14 cellular contexts compared by ENCODE assay signal in genomic region chr17:63633742-63634141, GRCh38. TPM values are rescaled to one million over a fixed set of nuclear protein-coding genes. Genes with fewer than 3 reads are reported as not detected.
DNase-seq lines count a peak whose midpoint lies in the region; TF ChIP-seq lines count a peak whose summit lies in the region.
"Had no signal": no experiment of that assay in that cellular context is flagged by ENCODE, and none has a peak within 500 bp of the region (broad histone marks: within the 10 kb centered on the region; RNA-seq: fewer than 3 reads in every experiment).

No MANE protein-coding gene starts in this region.

- no peak overlapping the region for H3K4me3 ChIP-seq in BLaER1
- H3K4me3 ChIP-seq in HUES64 (ENCODE audit: low read length): no peak overlapping the region
- H3K4me3 ChIP-seq in iPS-20b (ENCODE audit: low read length): 0 out of 2 replicates have a peak overlapping the region, but pooled peaks have one; percentile 1
- H3K4me3 ChIP-seq in neutrophil (ENCODE audit: low read depth in 1 of 2, low read length in 1 of 2): no peak overlapping the region
- H3K4me3 ChIP-seq: vagina had no signal

- TF ChIP-seq CTCF in neutrophil (IDR thresholded peaks at IDR 0.05): no peak

- H3K36me3 ChIP-seq in BLaER1: peaks cover 70% of the 10 kb centered on the region
- H3K36me3 ChIP-seq in HUES64 (ENCODE audit: insufficient read depth, low read length): peaks cover 27% of the 10 kb centered on the region
- H3K36me3 ChIP-seq in iPS-20b (ENCODE audit: insufficient read depth, low read depth, low read length): peaks cover 24% of the 10 kb centered on the region
- peaks cover 74% of the 10 kb centered on the region for H3K36me3 ChIP-seq in neutrophil

- H3K4me1 ChIP-seq in BLaER1 (peaks cover 18% of the 10 kb centered on the region), HUES64 (ENCODE audit: insufficient read depth, low read length) (peaks cover 42% of the 10 kb centered on the region), iPS-20b (ENCODE audit: insufficient read depth, low read length) (peaks cover 14% of the 10 kb centered on the region), neutrophil (ENCODE audit: control insufficient read depth in 1 of 2, insufficient read depth in 1 of 2, low read depth in 1 of 2, low read length in 1 of 2) (peaks cover 33 to 40% of the 10 kb centered on the region in 2 experiments)

- DNase-seq in NCI-H1436 (lab: John Stamatoyannopoulos, UW) (no peak), NCI-H2107 treated with DMSO at 0.1 percent for 48 hours (lab: John Stamatoyannopoulos, UW; ENCODE audit: unreplicated experiment) (no peak), OCI-M2 (lab: John Stamatoyannopoulos, UW; ENCODE audit: unreplicated experiment) (no peak), NCI-H446 treated with DMSO at 0.1 percent for 48 hours (lab: John Stamatoyannopoulos, UW) (no peak)
- DNase-seq: activated CD4-positive, alpha-beta T cell treated with anti-CD3 and anti-CD28 coated beads, Interleukin-2, amount 50 U/mL, for 1 hour; HCEC 1CT; NCI-H2081; NCI-H524 treated with DMSO at 0.1 percent for 48 hours; stimulated activated naive B cell treated with anti-CD40 and anti-IgM and Interleukin-4, amounts not matched to agents 10 μg/mL and 1 μg/mL and 100 μg/mL, for 72 hours had no signal

- H3K9me3 ChIP-seq in BLaER1 (no peaks in the 10 kb centered on the region), HUES64 (ENCODE audit: insufficient read depth, low read depth, low read length) (no peaks in the 10 kb centered on the region), iPS-20b (ENCODE audit: insufficient read depth, low read depth, low read length) (no peaks in the 10 kb centered on the region), neutrophil (no peaks in the 10 kb centered on the region)
- H3K9me3 ChIP-seq: vagina had no signal

- peak overlapping the region; percentile 19; the same call in 1 of the 2 replicates for H3K27ac ChIP-seq in BLaER1
- H3K27ac ChIP-seq in HUES64 (ENCODE audit: low read depth, low read length): peak overlapping the region; percentile 50; the same call in 1 of the 2 replicates
- peak overlapping the region; percentile 25 for H3K27ac ChIP-seq in iPS-20b (ENCODE audit: low read length)
- H3K27ac ChIP-seq in neutrophil: peak overlapping the region; percentile 83
- H3K27ac ChIP-seq: vagina had no signal

- no peaks in the 10 kb centered on the region for H3K27me3 ChIP-seq in BLaER1
- H3K27me3 ChIP-seq in HUES64 (ENCODE audit: insufficient read depth, low read length): no peaks in the 10 kb centered on the region
- no peaks in the 10 kb centered on the region for H3K27me3 ChIP-seq in iPS-20b (ENCODE audit: insufficient read depth, low read length)
- H3K27me3 ChIP-seq in neutrophil: no peaks in the 10 kb centered on the region
- H3K27me3 ChIP-seq: vagina had no signal

- 0 out of 2 replicates have a peak overlapping the region, but pooled peaks have one; percentile 8 for H3K9ac ChIP-seq in BLaER1
- peak overlapping the region; percentile 8; the same call in 1 of the 2 replicates for H3K9ac ChIP-seq in HUES64 (ENCODE audit: low read depth, low read length)
- H3K9ac ChIP-seq in iPS-20b (ENCODE audit: low read depth, low read length): peak overlapping the region; percentile 44; the same call in 1 of the 2 replicates

- peaks cover 67% of the 10 kb centered on the region for H4K20me1 ChIP-seq in BLaER1

- H3K4me2 ChIP-seq in BLaER1: peak overlapping the region; percentile 54

RNA-seq across cellular contexts. Expression of gene MAP3K3, which starts 11.5 kb away (rescaled TPM):
- polyA plus RNA-seq in HUES64 (2013, experiment 1 of 2): 15.4 TPM
- 16.2 TPM for polyA plus RNA-seq in HUES64 (2013, experiment 2 of 2)

RNA-seq across cellular contexts. Expression of gene TACO1, which starts 33.0 kb away (rescaled TPM):
- polyA plus RNA-seq in HUES64 (2013, experiment 1 of 2): 21.4 TPM
- 20.5 TPM for polyA plus RNA-seq in HUES64 (2013, experiment 2 of 2)

Comparison
In these comparisons a context has a peak if more than half of its experiments do, and no peak if none do; other contexts are left out.
1. H3K27ac ChIP-seq: peak in every context shown above with its lines; median percentile 83 in neutrophil; 50 in HUES64; 25 in iPS-20b; 19 in BLaER1.